ENCODE assay signal across 1 cellular context in the genomic region with DNA sequence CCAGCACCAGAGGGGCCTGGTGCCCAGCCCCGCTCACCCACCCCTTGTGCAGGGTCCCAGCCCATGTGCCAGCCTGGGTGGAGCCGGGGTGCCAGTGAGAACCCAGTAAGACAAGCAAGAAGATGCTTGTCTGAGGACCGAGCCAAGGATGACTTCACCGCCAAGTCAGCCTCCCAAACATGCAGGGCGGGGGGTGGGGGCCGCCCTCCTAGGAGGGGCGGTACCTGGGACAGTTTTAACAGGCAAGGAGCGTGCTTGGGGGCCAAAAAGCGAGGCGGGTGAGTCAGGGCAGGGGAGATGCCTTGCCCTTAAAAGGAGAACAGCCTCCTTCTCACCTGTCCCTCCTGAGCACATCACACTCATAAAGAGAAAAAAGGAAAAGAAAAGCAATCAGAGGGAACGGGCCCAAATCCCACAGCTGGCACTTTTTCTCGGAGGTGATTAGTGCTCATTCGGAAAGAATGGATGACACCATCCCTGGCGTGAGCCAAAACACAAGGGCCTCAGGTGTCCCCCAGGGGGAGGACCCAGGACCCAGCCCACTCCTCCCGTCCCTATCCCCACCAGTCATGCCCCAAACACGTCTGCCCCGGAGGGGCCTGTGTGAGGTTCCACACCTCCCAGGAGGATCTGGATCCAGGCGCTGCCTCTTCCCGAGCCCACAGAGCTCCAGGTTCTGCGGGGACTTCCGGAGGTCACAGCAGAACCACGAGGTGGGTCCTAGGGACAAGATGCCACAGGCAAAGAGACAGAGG.
TF ChIP-seq lines count a peak whose summit lies in the region.

No MANE protein-coding gene starts in this region.

TF ChIP-seq in A549, 52 proteins besides CTCF, POLR2A, EP300 and RAD21 (continued from another document):
- TF ChIP-seq, protein P1, sequence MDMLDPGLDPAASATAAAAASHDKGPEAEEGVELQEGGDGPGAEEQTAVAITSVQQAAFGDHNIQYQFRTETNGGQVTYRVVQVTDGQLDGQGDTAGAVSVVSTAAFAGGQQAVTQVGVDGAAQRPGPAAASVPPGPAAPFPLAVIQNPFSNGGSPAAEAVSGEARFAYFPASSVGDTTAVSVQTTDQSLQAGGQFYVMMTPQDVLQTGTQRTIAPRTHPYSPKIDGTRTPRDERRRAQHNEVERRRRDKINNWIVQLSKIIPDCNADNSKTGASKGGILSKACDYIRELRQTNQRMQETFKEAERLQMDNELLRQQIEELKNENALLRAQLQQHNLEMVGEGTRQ (IDR thresholded peaks at IDR 0.05): no peak
- TF ChIP-seq EHMT2 (IDR thresholded peaks at IDR 0.05; ENCODE audit: low read depth): no peak
- TF ChIP-seq CEBPB (IDR thresholded peaks at IDR 0.05): no peak
